24 cellular contexts compared by ENCODE assay signal in the genomic region with DNA sequence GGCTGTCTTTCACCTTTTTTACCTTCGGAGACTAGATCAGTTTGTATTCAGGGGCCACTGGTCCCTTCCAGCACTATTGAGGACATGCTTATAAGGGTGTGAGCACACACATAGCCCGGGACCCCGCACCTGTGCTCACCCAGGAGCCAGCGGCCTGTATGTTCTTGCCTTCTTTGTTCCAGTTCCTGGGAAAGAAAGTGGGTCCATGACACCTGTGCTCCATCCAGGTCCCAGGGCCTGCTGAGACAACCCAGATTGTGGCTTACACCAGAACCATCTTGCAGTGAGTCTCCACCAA.
DNase-seq lines count a peak whose midpoint lies in the region; ATAC-seq, FAIRE-seq and TF ChIP-seq lines count a peak whose summit lies in the region.
"Had no signal": no experiment of that assay in that cellular context is flagged by ENCODE, and none has a peak within 500 bp of the region (broad histone marks: within the 10 kb centered on the region; RNA-seq: fewer than 3 reads in every experiment).

No MANE protein-coding gene starts in this region.

- no peaks in the 10 kb centered on the region for H3K27me3 ChIP-seq in adrenal gland
- no peaks in the 10 kb centered on the region for H3K27me3 ChIP-seq in H1 (replicated peaks in 1 of 4; ENCODE audit: control insufficient read depth in 3 of 4, extremely low read depth in 1 of 4, insufficient read depth in 3 of 4, low read length in 3 of 4)
- H3K27me3 ChIP-seq in muscle layer of duodenum (ENCODE audit: low read depth, low read length) = no peaks in the 10 kb centered on the region
- H3K27me3 ChIP-seq in subcutaneous abdominal adipose tissue (ENCODE audit: control insufficient read depth in 5 of 5, insufficient read depth in 4 of 5, low read length in 5 of 5) = no peaks in the 10 kb centered on the region
- H3K27me3 ChIP-seq: neural progenitor cell had no signal

- H3K79me2 ChIP-seq in H1 (ENCODE audit: control insufficient read depth in 1 of 2, insufficient read depth in 2 of 2, low read length in 2 of 2) = no peaks in the 10 kb centered on the region

- H4K20me1 ChIP-seq in H1 (replicated peaks in 1 of 2; ENCODE audit: control insufficient read depth in 1 of 2, insufficient read depth in 2 of 2, low read length in 2 of 2) = no peaks in the 10 kb centered on the region

- H3K79me1 ChIP-seq in H1 (ENCODE audit: low read depth, low read length) = no peaks in the 10 kb centered on the region

- H4K8ac ChIP-seq in H1 (ENCODE audit: extremely low read depth, insufficient read depth, low read length) = no peak overlapping the region

- POLR2A ChIA-PET in H1 (lab: Charles Lee; ENCODE audit: partially characterized antibody) = no interaction called here
- POLR2A ChIA-PET in activated CD8-positive, alpha-beta T cell treated with anti-CD3 and anti-CD28 coated beads for 36 hours (lab: Charles Lee) = no interaction called here

- H3K36me3 ChIP-seq in adrenal gland (replicated peaks in 1 of 2) (no peaks in the 10 kb centered on the region), H1 (ENCODE audit: control insufficient read depth in 2 of 4, insufficient read depth in 4 of 4, low read length in 3 of 4) (no peaks in the 10 kb centered on the region), muscle layer of duodenum (ENCODE audit: control insufficient read depth in 1 of 2, insufficient read depth in 2 of 2, low read length in 2 of 2) (no peaks in the 10 kb centered on the region), subcutaneous abdominal adipose tissue (ENCODE audit: control insufficient read depth in 5 of 5, insufficient read depth in 5 of 5, low read length in 5 of 5) (no peaks in the 10 kb centered on the region)
- H3K36me3 ChIP-seq: neural progenitor cell had no signal

- H3K4me2 ChIP-seq in H1 (ENCODE audit: insufficient read depth in 1 of 2, low read depth in 2 of 2, low read length in 2 of 2) = no peak overlapping the region
- H3K4me2 ChIP-seq: GM23338, neural progenitor cell had no signal

- peak overlapping the region; percentile 11 for H2BK12ac ChIP-seq in H1 (ENCODE audit: low read depth, low read length)

- H3K23me2 ChIP-seq in H1 (ENCODE audit: low read depth, low read length) = no peaks in the 10 kb centered on the region

- WGBS in adrenal gland, 4 donors = 70 to 74% (median 72%) methylated on average over 4 of the region's 4 CpGs
- WGBS in H1 (ENCODE audit: extremely low coverage in 1 of 2, insufficient coverage in 1 of 2, insufficient read length in 1 of 2, insufficient replicate concordance in 2 of 2, low coverage in 1 of 2, low lambda C conversion rate in 2 of 2, missing lambda C conversion rate in 1 of 2), 2 experiments = 73% methylated on average over 4 of the region's 4 CpGs; no CpG with 5 or more reads in 1 of the 2 experiments

- H4K5ac ChIP-seq in H1 (ENCODE audit: insufficient read length, low read depth, low read length) = no peak overlapping the region

- H3K4me3 ChIP-seq in adrenal gland (no peak overlapping the region), H1 (ENCODE audit: extremely low read depth in 1 of 4, insufficient read depth in 2 of 4, low read depth in 3 of 4, low read length in 4 of 4) (no peak overlapping the region), muscle layer of duodenum (ENCODE audit: low read depth in 1 of 2, low read length in 2 of 2) (no peak overlapping the region), subcutaneous abdominal adipose tissue (ENCODE audit: low read depth in 1 of 5, low read length in 5 of 5) (no peak overlapping the region)
- H3K4me3 ChIP-seq: GM23338, neural progenitor cell had no signal

- peak in 2 of 7 donors; percentile 7 to 15 for DNase-seq in adrenal gland
- no peak for DNase-seq in H1 (ENCODE audit: low read depth in 1 of 2, low spot score in 2 of 2)
- no peak for DNase-seq in natural killer cell
- DNase-seq in activated CD8-positive, alpha-beta T cell treated with anti-CD3 and anti-CD28 coated beads for 36 hours = no peak
- no peak for DNase-seq in globus pallidus (ENCODE audit: low spot score)
- DNase-seq: activated CD4-positive, alpha-beta T cell treated with anti-CD3 and anti-CD28 coated beads for 1 hour; activated CD8-positive, alpha-beta memory T cell treated with anti-CD3 and anti-CD28 coated beads for 24 hours; activated naive CD4-positive, alpha-beta T cell treated with anti-CD3 and anti-CD28 coated beads for 36 hours; anterior cingulate cortex; CD4-positive, alpha-beta T cell; cerebellar nuclear complex; effector CD8-positive, alpha-beta T cell; NCI-H1092 treated with DMSO at 0.1 percent for 48 hours; NCI-H2029; NCI-H226; NCI-H82; SHP77 treated with DMSO at 0.1 percent for 48 hours; stimulated activated CD4-positive, alpha-beta T cell treated with anti-CD3 and anti-CD28 coated beads, Interleukin-15, amount 100 ng/mL, for 24 hours had no signal

- peaks cover 0 to 3% of the 10 kb centered on the region in 2 donors for H3K27me3 Mint-ChIP-seq in natural killer cell (ENCODE audit: low read depth in 2 of 2)
- no peaks in the 10 kb centered on the region for H3K27me3 Mint-ChIP-seq in activated CD8-positive, alpha-beta T cell treated with anti-CD3 and anti-CD28 coated beads for 36 hours
- H3K27me3 Mint-ChIP-seq: activated T-cell treated with anti-CD3 and anti-CD28 coated beads, Interleukin-2, amount 50 U/mL, for 24 hours; CD4-positive, alpha-beta T cell had no signal

- no peak overlapping the region for H2BK5ac ChIP-seq in H1 (ENCODE audit: low read depth, low read length)

- H3K9me3 Mint-ChIP-seq in natural killer cell = no peaks in the 10 kb centered on the region
- H3K9me3 Mint-ChIP-seq in activated CD8-positive, alpha-beta T cell treated with anti-CD3 and anti-CD28 coated beads for 36 hours = peaks cover 1% of the 10 kb centered on the region
- H3K9me3 Mint-ChIP-seq: activated naive CD4-positive, alpha-beta T cell treated with anti-CD3 and anti-CD28 coated beads for 36 hours; activated T-cell treated with anti-CD3 and anti-CD28 coated beads, Interleukin-2, amount 50 U/mL, for 24 hours; CD4-positive, alpha-beta T cell; GM23338 had no signal

- H2BK15ac ChIP-seq in H1 (ENCODE audit: low read length) = 0 out of 2 replicates have a peak overlapping the region, but pooled peaks have one; percentile 72

- no peak overlapping the region for H3K27ac Mint-ChIP-seq in natural killer cell
- H3K27ac Mint-ChIP-seq in activated CD8-positive, alpha-beta T cell treated with anti-CD3 and anti-CD28 coated beads for 36 hours = no peak overlapping the region
- H3K27ac Mint-ChIP-seq: activated naive CD4-positive, alpha-beta T cell treated with anti-CD3 and anti-CD28 coated beads for 36 hours; activated T-cell treated with anti-CD3 and anti-CD28 coated beads, Interleukin-2, amount 50 U/mL, for 24 hours; CD4-positive, alpha-beta T cell; GM23338 had no signal

- no peak overlapping the region for H3K18ac ChIP-seq in H1 (ENCODE audit: extremely low read depth, low read length)

- H2AK5ac ChIP-seq in H1 (ENCODE audit: low read depth, low read length) = peak overlapping the region; percentile 83; the same call in 1 of the 2 replicates

- no peak for TF ChIP-seq POLR2A in adrenal gland (IDR thresholded peaks at IDR 0.05)
- no peak for TF ChIP-seq POLR2A in H1 (IDR thresholded peaks at IDR 0.05; ENCODE audit: control extremely low read depth in 1 of 2, low read depth in 2 of 2, low read length in 2 of 2)

- no peak overlapping the region for H2BK120ac ChIP-seq in H1 (replicated peaks; ENCODE audit: low read depth, low read length)

- H3K36me3 Mint-ChIP-seq in natural killer cell = no peaks in the 10 kb centered on the region
- no peaks in the 10 kb centered on the region for H3K36me3 Mint-ChIP-seq in activated CD8-positive, alpha-beta T cell treated with anti-CD3 and anti-CD28 coated beads for 36 hours (ENCODE audit: low read depth)
- H3K36me3 Mint-ChIP-seq: neural progenitor cell had no signal

- intact Hi-C loops in adrenal gland (cut with DNase I) (no loop called here), natural killer cell (cut with micrococcal nuclease) (no loop called here)
- intact Hi-C loops in activated CD8-positive, alpha-beta T cell treated with anti-CD3 and anti-CD28 coated beads for 36 hours (cut with micrococcal nuclease) = no loop called here

- no peak overlapping the region for H3K14ac ChIP-seq in H1 (ENCODE audit: insufficient read length)

- FAIRE-seq in H1 (lab: Jason Lieb, UNC) = no peak

- no peak for TF ChIP-seq RAD21 in H1 (IDR thresholded peaks at IDR 0.05 in 1 of 2, conservative IDR thresholded peaks at IDR 0.05 in 1 of 2; ENCODE audit: low read depth in 2 of 2, low read length in 2 of 2)

- peaks cover 11 to 20% of the 10 kb centered on the region in 2 donors for H3K4me1 Mint-ChIP-seq in natural killer cell
- H3K4me1 Mint-ChIP-seq in activated CD8-positive, alpha-beta T cell treated with anti-CD3 and anti-CD28 coated beads for 36 hours (ENCODE audit: low read depth) = peaks cover 16% of the 10 kb centered on the region

- H3K4me3 Mint-ChIP-seq in natural killer cell = no peak overlapping the region
- H3K4me3 Mint-ChIP-seq in activated CD8-positive, alpha-beta T cell treated with anti-CD3 and anti-CD28 coated beads for 36 hours = no peak overlapping the region
- H3K4me3 Mint-ChIP-seq: activated naive CD4-positive, alpha-beta T cell treated with anti-CD3 and anti-CD28 coated beads for 36 hours; activated T-cell treated with anti-CD3 and anti-CD28 coated beads, Interleukin-2, amount 50 U/mL, for 24 hours; CD4-positive, alpha-beta T cell; GM23338; neural progenitor cell had no signal

- no peak for ATAC-seq in HG03039 (IDR thresholded peaks at IDR 0.05; ENCODE audit: unreplicated experiment)
- ATAC-seq in natural killer cell = no peak
- no peak for ATAC-seq in activated CD8-positive, alpha-beta T cell treated with anti-CD3 and anti-CD28 coated beads for 36 hours
- ATAC-seq: GM23338 had no signal

- TF ChIP-seq CTCF in adrenal gland (IDR thresholded peaks at IDR 0.05) (no peak), H1 (IDR thresholded peaks at IDR 0.05; ENCODE audit: control extremely low read depth in 1 of 3, insufficient read depth in 1 of 3, low read depth in 1 of 3, low read length in 3 of 3) (no peak), natural killer cell (IDR thresholded peaks at IDR 0.05) (no peak)
- no peak for TF ChIP-seq CTCF in activated CD8-positive, alpha-beta T cell treated with anti-CD3 and anti-CD28 coated beads for 36 hours (IDR thresholded peaks at IDR 0.05)

- no peak overlapping the region for H3K23ac ChIP-seq in H1 (ENCODE audit: insufficient read length)

- H3K9ac ChIP-seq in H1 (replicated peaks in 1 of 4; ENCODE audit: extremely low read depth in 1 of 4, low read depth in 3 of 4, low read length in 3 of 4) = no peak overlapping the region
- H3K9ac ChIP-seq in subcutaneous abdominal adipose tissue (ENCODE audit: low read length in 5 of 5) = peak overlapping the region in 1 of 5 donors; percentile 25
- H3K9ac ChIP-seq: neural progenitor cell had no signal

- no peak overlapping the region for H3K4ac ChIP-seq in H1 (replicated peaks; ENCODE audit: insufficient read length, low read depth, low read length)

- H4K91ac ChIP-seq in H1 (replicated peaks; ENCODE audit: insufficient read length, low read length) = no peak overlapping the region

- CTCF ChIA-PET in H1 (lab: Charles Lee; ENCODE audit: partially characterized antibody) = no interaction called here
- CTCF ChIA-PET in activated CD8-positive, alpha-beta T cell treated with anti-CD3 and anti-CD28 coated beads for 36 hours (lab: Charles Lee) = no interaction called here

- no peaks in the 10 kb centered on the region for H3K9me3 ChIP-seq in adrenal gland (replicated peaks in 1 of 3)
- H3K9me3 ChIP-seq in H1 (ENCODE audit: insufficient read depth in 2 of 2, low read depth in 1 of 2, low read length in 1 of 2) = peaks cover 0 to 2% of the 10 kb centered on the region in 2 experiments; a peak in 1 of 4 replicates
- H3K9me3 ChIP-seq in muscle layer of duodenum (ENCODE audit: control insufficient read depth in 1 of 2, low read length in 2 of 2) = no peaks in the 10 kb centered on the region
- no peaks in the 10 kb centered on the region for H3K9me3 ChIP-seq in subcutaneous abdominal adipose tissue (ENCODE audit: control insufficient read depth in 5 of 5, low read length in 5 of 5)

- TF ChIP-seq EP300 in H1 (IDR thresholded peaks at IDR 0.05; ENCODE audit: borderline replicate concordance in 1 of 2, low read depth in 2 of 2, low read length in 2 of 2) = no peak

- H2AFZ ChIP-seq in H1 (ENCODE audit: low read length) = no peak overlapping the region
- H2AFZ ChIP-seq: GM23338, neural progenitor cell had no signal

- no peak overlapping the region for H3K56ac ChIP-seq in H1 (replicated peaks; ENCODE audit: insufficient read length, low read depth, low read length)

- H3K4me1 ChIP-seq in adrenal gland (replicated peaks in 1 of 2) (peaks cover 10 to 46% of the 10 kb centered on the region in 2 donors), H1 (replicated peaks in 1 of 4; ENCODE audit: control insufficient read depth in 3 of 4, insufficient read depth in 4 of 4, low read length in 3 of 4) (peaks cover 0 to 15% (median 2%) of the 10 kb centered on the region in 4 experiments; a peak in 4 of 7 replicates), muscle layer of duodenum (ENCODE audit: control insufficient read depth in 1 of 2, insufficient read depth in 2 of 2, low read length in 2 of 2) (peaks cover 19 to 25% of the 10 kb centered on the region in 2 donors), subcutaneous abdominal adipose tissue (ENCODE audit: control insufficient read depth in 5 of 5, insufficient read depth in 5 of 5, low read length in 5 of 5) (peaks cover 18 to 80% (median 70%) of the 10 kb centered on the region in 5 donors)

- peak overlapping the region; percentile 75; the same call in 1 of the 2 replicates for H2BK20ac ChIP-seq in H1 (ENCODE audit: low read length)

- H3K27ac ChIP-seq in adrenal gland = peak overlapping the region in 3 of 5 donors; percentile 35 to 94 (median 80)
- H3K27ac ChIP-seq in H1 (ENCODE audit: low read depth, low read length) = no peak overlapping the region
- H3K27ac ChIP-seq in muscle layer of duodenum (ENCODE audit: low read length) = peak overlapping the region; percentile 9
- H3K27ac ChIP-seq in subcutaneous abdominal adipose tissue (ENCODE audit: low read depth, low read length) = peak overlapping the region; percentile 38
- H3K27ac ChIP-seq: neural progenitor cell had no signal
